12 cellular contexts compared by ENCODE assay signal in the genomic region with DNA sequence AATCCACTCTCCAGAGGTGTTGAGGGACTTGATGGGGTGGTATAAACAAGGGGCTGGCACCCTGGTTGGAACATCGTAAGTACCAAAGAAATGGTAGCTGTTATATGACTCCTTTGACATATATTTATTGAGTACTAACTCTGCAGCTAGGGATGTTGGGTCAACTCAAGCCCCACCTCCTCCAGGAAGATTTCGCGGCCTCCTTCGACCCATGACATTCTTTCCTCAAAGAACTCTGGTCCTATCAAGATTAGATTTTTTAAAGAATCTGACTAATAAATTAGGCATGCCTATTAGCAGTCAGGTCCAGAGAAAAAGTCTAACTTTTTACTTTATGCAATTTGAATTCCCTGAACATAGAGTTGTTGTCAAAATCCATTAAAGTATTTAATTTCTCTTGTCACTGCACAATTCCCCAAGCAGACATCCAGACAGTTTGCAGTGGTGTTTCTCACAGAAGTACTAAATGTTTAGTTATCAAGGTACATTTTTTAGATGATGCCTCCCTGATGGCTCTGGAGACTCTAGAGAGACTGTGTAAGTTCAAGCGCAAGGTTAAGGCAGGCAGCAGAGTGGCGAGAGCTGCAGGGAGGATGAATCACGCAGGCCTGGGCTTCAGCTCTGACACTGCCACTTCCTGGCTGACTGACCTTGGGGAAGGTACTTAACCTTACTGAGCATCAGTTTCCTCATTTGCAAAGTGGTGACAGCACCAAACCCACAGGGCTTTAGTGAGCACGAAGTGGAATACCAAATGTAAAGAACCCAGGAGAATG.
DNase-seq lines count a peak whose midpoint lies in the region; TF ChIP-seq lines count a peak whose summit lies in the region.
"Had no signal": no experiment of that assay in that cellular context is flagged by ENCODE, and none has a peak within 500 bp of the region (broad histone marks: within the 10 kb centered on the region; RNA-seq: fewer than 3 reads in every experiment).

No MANE protein-coding gene starts in this region.

- TF ChIP-seq CTCF in endothelial cell (IDR thresholded peaks at IDR 0.05; ENCODE audit: unreplicated experiment) = no peak

- no peaks in the 10 kb centered on the region for H3K36me3 Mint-ChIP-seq in endothelial cell (ENCODE audit: low read depth, unreplicated experiment)

- peaks cover 12% of the 10 kb centered on the region for H3K27me3 Mint-ChIP-seq in endothelial cell (ENCODE audit: unreplicated experiment)

- H3K9me3 Mint-ChIP-seq in endothelial cell (ENCODE audit: unreplicated experiment) = no peaks in the 10 kb centered on the region

- peak overlapping the region; percentile 2 for H3K27ac ChIP-seq in temporal lobe (ENCODE audit: low read depth, low read length)
- H3K27ac ChIP-seq: colonic mucosa, suprapubic skin had no signal

- no peaks in the 10 kb centered on the region for H3K4me1 Mint-ChIP-seq in endothelial cell (ENCODE audit: unreplicated experiment)

- H3K27ac Mint-ChIP-seq in endothelial cell (ENCODE audit: unreplicated experiment) = no peak overlapping the region

- H3K4me3 Mint-ChIP-seq in endothelial cell (ENCODE audit: unreplicated experiment) = no peak overlapping the region

- DNase-seq in NOMO-1 treated with DMSO at 0.1 percent for 48 hours (lab: John Stamatoyannopoulos, UW; ENCODE audit: unreplicated experiment) (peak; percentile 60), NOMO-1 treated with dmso at 0.1 percent for 144 hours (lab: John Stamatoyannopoulos, UW; ENCODE audit: unreplicated experiment) (no peak), amniotic epithelial cell (ENCODE audit: low read depth) (peak; percentile 69), iris pigment epithelial cell (ENCODE audit: low read depth) (peak; percentile 60), D341Med (ENCODE audit: low spot score) (no peak), endothelial cell (ENCODE audit: low spot score) (no peak), NCI-H1048 (lab: John Stamatoyannopoulos, UW) (no peak)
- DNase-seq: activated effector memory CD4-positive, alpha-beta T cell treated with anti-CD3 and anti-CD28 coated beads, Interleukin-2, amount 50 U/mL, for 16 hours; colonic mucosa; NCI-H2107 had no signal

Comparison
In these comparisons a context has a peak if more than half of its experiments do, and no peak if none do; other contexts are left out.
1. DNase-seq: peak in NOMO-1 treated with DMSO at 0.1 percent for 48 hours (single experiment), amniotic epithelial cell (single experiment) and iris pigment epithelial cell (single experiment); none in NOMO-1 treated with dmso at 0.1 percent for 144 hours (single experiment), D341Med (single experiment), endothelial cell (single experiment) and NCI-H1048 (single experiment).